9 cellular contexts compared by ENCODE assay signal in the genomic region with DNA sequence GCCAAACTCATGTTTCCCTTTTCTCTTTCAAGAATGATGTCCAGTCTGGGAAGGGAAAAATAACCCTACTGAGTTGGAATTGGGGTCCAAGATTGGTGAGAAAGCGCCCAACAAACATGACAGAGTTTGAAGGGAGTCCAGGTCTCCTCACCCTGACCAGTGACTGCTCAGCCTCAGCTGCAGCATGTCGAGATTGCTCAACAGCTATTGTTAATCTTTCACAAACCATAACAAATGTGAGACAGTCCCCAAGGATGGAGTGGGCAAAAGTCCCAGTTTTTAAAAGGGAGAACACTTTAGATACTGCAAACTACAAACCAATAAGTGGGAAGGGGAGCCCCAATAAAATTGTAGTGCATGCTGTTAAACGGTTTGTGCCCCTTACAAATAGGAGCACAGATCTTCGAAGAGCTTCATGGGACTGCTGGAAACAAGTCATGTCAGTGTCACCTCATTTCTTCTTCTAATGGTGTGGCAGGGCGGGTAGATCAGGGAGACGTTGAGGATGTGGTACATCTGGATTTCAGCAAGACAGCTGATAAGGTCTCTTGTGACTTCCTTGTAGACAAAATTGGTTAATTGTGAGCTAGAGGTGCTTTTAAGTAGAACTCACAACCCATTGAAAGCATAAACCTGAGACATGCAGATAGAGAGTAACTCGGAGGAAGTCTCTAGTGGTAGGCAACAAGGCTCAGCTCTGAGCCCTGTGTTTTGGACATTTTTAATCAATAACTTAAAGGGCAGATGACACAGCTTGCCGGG.
DNase-seq lines count a peak whose midpoint lies in the region; ATAC-seq and TF ChIP-seq lines count a peak whose summit lies in the region.
"Had no signal": no experiment of that assay in that cellular context is flagged by ENCODE, and none has a peak within 500 bp of the region (broad histone marks: within the 10 kb centered on the region; RNA-seq: fewer than 3 reads in every experiment).

No MANE protein-coding gene starts in this region.

- H3K9me3 Mint-ChIP-seq in activated naive CD4-positive, alpha-beta T cell treated with anti-CD3 and anti-CD28 coated beads, Interleukin-2, amount 50 U/mL, for 24 hours, result no peaks in the 10 kb centered on the region

- no peak for DNase-seq in activated naive CD4-positive, alpha-beta T cell treated with anti-CD3 and anti-CD28 coated beads, Interleukin-2, amount 50 U/mL, for 16 hours
- DNase-seq in body of pancreas, result peak in 3 of 4 donors; percentile 41 to 49 (median 48)
- DNase-seq in islet precursor cell, result peak; percentile 60
- peak in 1 of 2 donors; percentile 36 for DNase-seq in aorta
- DNase-seq in activated CD4-positive, alpha-beta T cell treated with anti-CD3 and anti-CD28 coated beads for 1 hour, result no peak
- DNase-seq in SIG-M5 treated with dmso at 0.1 percent for 504 hours (lab: John Stamatoyannopoulos, UW; ENCODE audit: unreplicated experiment), result no peak
- DNase-seq in stimulated activated CD4-positive, alpha-beta T cell treated with anti-CD3 and anti-CD28 coated beads, Interleukin-4, amount 100 ng/mL, for 24 hours, result no peak
- DNase-seq: stimulated activated CD4-positive, alpha-beta T cell treated with anti-CD3 and anti-CD28 coated beads, Interleukin-4, amount 100 ng/mL, for 4 hours had no signal

- peak overlapping the region; percentile 47 for H3K27ac Mint-ChIP-seq in activated naive CD4-positive, alpha-beta T cell treated with anti-CD3 and anti-CD28 coated beads, Interleukin-2, amount 50 U/mL, for 24 hours

- H3K4me3 Mint-ChIP-seq in activated naive CD4-positive, alpha-beta T cell treated with anti-CD3 and anti-CD28 coated beads, Interleukin-2, amount 50 U/mL, for 24 hours, result no peak overlapping the region

- H3K4me3 ChIP-seq in body of pancreas (no peak overlapping the region), aorta (ENCODE audit: low read length in 2 of 2) (no peak overlapping the region)

- H3K27me3 ChIP-seq in body of pancreas (no peaks in the 10 kb centered on the region), aorta (ENCODE audit: control insufficient read depth in 1 of 2, insufficient read depth in 2 of 2, low read length in 1 of 2) (no peaks in the 10 kb centered on the region)

- TF ChIP-seq POLR2A in body of pancreas (IDR thresholded peaks at IDR 0.05), result no peak

- H3K36me3 Mint-ChIP-seq in activated naive CD4-positive, alpha-beta T cell treated with anti-CD3 and anti-CD28 coated beads, Interleukin-2, amount 50 U/mL, for 24 hours, result no peaks in the 10 kb centered on the region

- H3K27me3 Mint-ChIP-seq in activated naive CD4-positive, alpha-beta T cell treated with anti-CD3 and anti-CD28 coated beads, Interleukin-2, amount 50 U/mL, for 24 hours, result no peaks in the 10 kb centered on the region

- peak overlapping the region in 3 of 4 donors; percentile 4 to 38 (median 11) for H3K27ac ChIP-seq in body of pancreas
- H3K27ac ChIP-seq in aorta (ENCODE audit: low read depth in 1 of 2, low read length in 2 of 2), result no peak overlapping the region

- H3K4me1 ChIP-seq in body of pancreas (peaks cover 47% of the 10 kb centered on the region), aorta (ENCODE audit: control insufficient read depth in 1 of 2, insufficient read depth in 2 of 2, low read length in 2 of 2) (peaks cover 0 to 2% of the 10 kb centered on the region in 2 donors)

- ATAC-seq in body of pancreas (peak; percentile 75), aorta (ENCODE audit: low FRiP score) (peak; percentile 75)

- H3K36me3 ChIP-seq in body of pancreas (replicated peaks in 1 of 2; ENCODE audit: insufficient read depth in 1 of 2, low read depth in 2 of 2) (no peaks in the 10 kb centered on the region), aorta (ENCODE audit: control insufficient read depth in 1 of 2, insufficient read depth in 2 of 2, low read length in 1 of 2) (no peaks in the 10 kb centered on the region)

- WGBS in body of pancreas, 2 donors, result 41 to 42% methylated on average over 8 of the region's 8 CpGs
- WGBS in aorta, 2 donors, result 24 to 38% methylated on average over 8 of the region's 8 CpGs

- intact Hi-C loops in body of pancreas (cut with DNase I) (no loop called here), aorta (cut with DNase I) (no loop called here)

- no peak for TF ChIP-seq CTCF in body of pancreas (IDR thresholded peaks at IDR 0.05)

- H3K4me1 Mint-ChIP-seq in activated naive CD4-positive, alpha-beta T cell treated with anti-CD3 and anti-CD28 coated beads, Interleukin-2, amount 50 U/mL, for 24 hours, result peaks cover 25% of the 10 kb centered on the region

- H3K9me3 ChIP-seq in body of pancreas (no peaks in the 10 kb centered on the region), aorta (ENCODE audit: control insufficient read depth, low read length) (no peaks in the 10 kb centered on the region)

Comparison
In these comparisons a context has a peak if more than half of its experiments do, and no peak if none do; other contexts are left out.
1. DNase-seq: peak in body of pancreas (3 of 4) and islet precursor cell (single experiment); none in activated naive CD4-positive, alpha-beta T cell treated with anti-CD3 and anti-CD28 coated beads, Interleukin-2, amount 50 U/mL, for 16 hours (single experiment), activated CD4-positive, alpha-beta T cell treated with anti-CD3 and anti-CD28 coated beads for 1 hour (single experiment), SIG-M5 treated with dmso at 0.1 percent for 504 hours (single experiment) and stimulated activated CD4-positive, alpha-beta T cell treated with anti-CD3 and anti-CD28 coated beads, Interleukin-4, amount 100 ng/mL, for 24 hours (single experiment).
2. H3K27ac ChIP-seq: peak in body of pancreas (3 of 4); none in aorta (0 of 2).